32 cellular contexts compared by ENCODE assay signal in the genomic region with DNA sequence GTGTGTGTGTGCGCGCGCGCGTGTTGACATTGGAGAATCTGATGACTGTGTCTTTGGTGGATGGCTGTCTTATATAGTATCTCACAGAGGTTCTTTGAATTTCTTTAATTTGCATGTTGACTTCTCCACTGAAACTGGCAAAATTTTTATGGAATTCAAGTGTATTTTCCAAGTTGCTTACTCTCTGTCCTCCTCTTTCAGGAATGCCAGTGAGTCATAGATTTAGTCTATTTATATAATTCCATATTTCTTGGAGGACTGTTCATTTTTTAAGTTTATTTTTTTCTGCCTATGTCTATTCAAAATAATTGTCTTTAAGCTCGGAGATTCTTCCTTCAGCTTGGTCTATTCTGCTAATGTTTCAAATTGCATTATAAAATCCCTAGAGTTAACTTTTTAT.
"Had no signal": no experiment of that assay in that cellular context is flagged by ENCODE, and none has a peak within 500 bp of the region (broad histone marks: within the 10 kb centered on the region; RNA-seq: fewer than 3 reads in every experiment).

No MANE protein-coding gene starts in this region.

- H3K9me3 ChIP-seq: breast epithelium, esophagus squamous epithelium, suprapubic skin, tibial artery, upper lobe of right lung had no signal

- FAIRE-seq: kidney, TTC549 had no signal

- H3K27ac Mint-ChIP-seq: activated naive CD8-positive, alpha-beta T cell; naive thymus-derived CD4-positive, alpha-beta T cell; T-helper 1 cell treated with Interleukin-12 subunit alpha and Interleukin-12 subunit beta and Interleukin-4 antibody, amounts not matched to agents 30 μg/mL and 1 μg/mL, for 36 hours had no signal

- H3K4me3 ChIP-seq: breast epithelium, esophagus squamous epithelium, suprapubic skin, tibial artery, upper lobe of right lung had no signal

- H3K27me3 Mint-ChIP-seq: activated naive CD8-positive, alpha-beta T cell; naive thymus-derived CD4-positive, alpha-beta T cell had no signal

- ATAC-seq: activated CD4-positive, CD25-positive, alpha-beta regulatory T cell treated with anti-CD3 and anti-CD28 coated beads, Interleukin-2, amount 50 U/mL, for 24 hours; left colon; naive thymus-derived CD4-positive, alpha-beta T cell; right cardiac atrium; upper lobe of right lung had no signal

- H3K4me1 ChIP-seq: breast epithelium, esophagus squamous epithelium, suprapubic skin, tibial artery, upper lobe of right lung had no signal

- H3K36me3 ChIP-seq: breast epithelium, esophagus squamous epithelium, suprapubic skin, tibial artery, upper lobe of right lung, WERI-Rb-1 had no signal

- DNase-seq: activated CD4-positive, alpha-beta T cell treated with anti-CD3 and anti-CD28 coated beads for 48 hours; activated CD4-positive, alpha-beta T cell treated with anti-CD3 and anti-CD28 coated beads, Interleukin-2, amount 50 U/mL, for 48 hours; activated CD8-positive, alpha-beta memory T cell treated with anti-CD3 and anti-CD28 coated beads for 24 hours; activated effector memory CD4-positive, alpha-beta T cell treated with Interleukin-2 at 50 U/mL for 16 hours; activated naive CD4-positive, alpha-beta T cell treated with Interleukin-2 at 50 U/mL for 16 hours; amniotic stem cell; central memory CD4-positive, alpha-beta T cell; dermis blood vessel endothelial cell; effector CD4-positive, alpha-beta T cell; esophagus squamous epithelium; head of caudate nucleus; hippocampal formation; kidney; left colon; mammary epithelial cell; midbrain; naive thymus-derived CD4-positive, alpha-beta T cell; nucleus accumbens; right cardiac atrium; stimulated activated CD4-positive, alpha-beta T cell treated with anti-CD3 and anti-CD28 coated beads, Interleukin-15, amount 100 ng/mL, for 24 hours; stimulated activated CD4-positive, alpha-beta T cell treated with anti-CD3 and anti-CD28 coated beads, Interleukin-2, amount 100 ng/mL, for 24 hours; stimulated activated naive CD4-positive, alpha-beta T cell; T-helper 9 cell; tibial artery; upper lobe of right lung; WERI-Rb-1 had no signal

- H3K4me1 Mint-ChIP-seq: naive thymus-derived CD4-positive, alpha-beta T cell had no signal

- H3K27me3 ChIP-seq: breast epithelium, esophagus squamous epithelium, suprapubic skin, tibial artery, upper lobe of right lung had no signal

- H3K4me3 Mint-ChIP-seq: activated naive CD8-positive, alpha-beta T cell; naive thymus-derived CD4-positive, alpha-beta T cell; T-helper 1 cell treated with Interleukin-12 subunit alpha and Interleukin-12 subunit beta and Interleukin-4 antibody, amounts not matched to agents 30 μg/mL and 1 μg/mL, for 36 hours had no signal

- H3K36me3 Mint-ChIP-seq: activated naive CD8-positive, alpha-beta T cell; naive thymus-derived CD4-positive, alpha-beta T cell had no signal

- H3K27ac ChIP-seq: breast epithelium, esophagus squamous epithelium, suprapubic skin, tibial artery, upper lobe of right lung, WERI-Rb-1 had no signal
